ENCODE assay signal across 8 cellular contexts in genomic region chr3:156535162-156535627, GRCh38. TPM values are rescaled to one million over a fixed set of nuclear protein-coding genes. Genes with fewer than 3 reads are reported as not detected.
DNase-seq lines count a peak whose midpoint lies in the region; ATAC-seq lines count a peak whose summit lies in the region.

No MANE protein-coding gene starts in this region.

- intact Hi-C loops in Right ventricle myocardium superior (cut with DNase I) = loop anchor here (5.0 kb wide), 1 partner anchor 557 kb away; no protein-coding TSS in a partner anchor

- in situ Hi-C loops in KBM-7 (cut with MboI; ENCODE audit: low pct_unique_long_range_greater_than_20kb, low sequenced_read_pairs) = loop anchor here (25.0 kb wide), 1 partner anchor 552 kb away; no protein-coding TSS in a partner anchor

- no peaks in the 10 kb centered on the region for H3K9me3 Mint-ChIP-seq in activated T-cell treated with anti-CD3 and anti-CD28 coated beads, Interleukin-2, amount 50 U/mL, for 72 hours

- peak; percentile 81 to 89 for ATAC-seq in activated T-cell treated with anti-CD3 and anti-CD28 coated beads, Interleukin-2, amount 50 U/mL, for 72 hours (replicated peaks in 1 of 2)
- peak; percentile 86 for ATAC-seq in Right ventricle myocardium superior (ENCODE audit: poor library complexity)
- no peak for ATAC-seq in HG03095 (IDR thresholded peaks at IDR 0.05; ENCODE audit: unreplicated experiment)
- ATAC-seq in HG03039 (IDR thresholded peaks at IDR 0.05; ENCODE audit: unreplicated experiment) = no peak
- ATAC-seq in HG03135 (IDR thresholded peaks at IDR 0.05; ENCODE audit: unreplicated experiment) = no peak

- H3K4me3 Mint-ChIP-seq in activated T-cell treated with anti-CD3 and anti-CD28 coated beads, Interleukin-2, amount 50 U/mL, for 72 hours = no peak overlapping the region

- no peaks in the 10 kb centered on the region for H3K27me3 Mint-ChIP-seq in activated T-cell treated with anti-CD3 and anti-CD28 coated beads, Interleukin-2, amount 50 U/mL, for 72 hours (ENCODE audit: low read depth)

- H3K36me3 Mint-ChIP-seq in activated T-cell treated with anti-CD3 and anti-CD28 coated beads, Interleukin-2, amount 50 U/mL, for 72 hours (ENCODE audit: insufficient read depth in 2 of 2) = no peaks in the 10 kb centered on the region

- DNase-seq in DMS 273 treated with DMSO at 0.1 percent for 48 hours (lab: John Stamatoyannopoulos, UW) = peak; percentile 22
- DNase-seq in KBM-7 = peak; percentile 50
- peak; percentile 23 to 27 for DNase-seq in activated T-cell treated with anti-CD3 and anti-CD28 coated beads, Interleukin-2, amount 50 U/mL, for 72 hours
- peak; percentile 61 for DNase-seq in Right ventricle myocardium superior
- peak; percentile 71 for DNase-seq in putamen (ENCODE audit: low spot score)

- no peak overlapping the region for H3K27ac Mint-ChIP-seq in activated T-cell treated with anti-CD3 and anti-CD28 coated beads, Interleukin-2, amount 50 U/mL, for 72 hours

- H3K4me1 Mint-ChIP-seq in activated T-cell treated with anti-CD3 and anti-CD28 coated beads, Interleukin-2, amount 50 U/mL, for 72 hours (ENCODE audit: low read depth) = peaks cover 9% of the 10 kb centered on the region

RNA-seq across cellular contexts. Expression of gene SSR3, which starts 19.7 kb away (rescaled TPM):
- total RNA-seq in activated T-cell treated with anti-CD3 and anti-CD28 coated beads, Interleukin-2, amount 50 U/mL, for 72 hours = 100 to 1,000 TPM; 189 to 204 TPM
- 192 TPM for total RNA-seq in Right ventricle myocardium superior

Comparison
In these comparisons a context has a peak if more than half of its experiments do, and no peak if none do; other contexts are left out.
1. ATAC-seq: peak in activated T-cell treated with anti-CD3 and anti-CD28 coated beads, Interleukin-2, amount 50 U/mL, for 72 hours (2 of 2) and Right ventricle myocardium superior (single experiment); none in HG03095 (single experiment), HG03039 (single experiment) and HG03135 (single experiment).
2. Peak in every context shown above with its lines, with median percentiles within 50 percentile points of each other: DNase-seq.